ENCODE assay signal across 8 cellular contexts in the genomic region with DNA sequence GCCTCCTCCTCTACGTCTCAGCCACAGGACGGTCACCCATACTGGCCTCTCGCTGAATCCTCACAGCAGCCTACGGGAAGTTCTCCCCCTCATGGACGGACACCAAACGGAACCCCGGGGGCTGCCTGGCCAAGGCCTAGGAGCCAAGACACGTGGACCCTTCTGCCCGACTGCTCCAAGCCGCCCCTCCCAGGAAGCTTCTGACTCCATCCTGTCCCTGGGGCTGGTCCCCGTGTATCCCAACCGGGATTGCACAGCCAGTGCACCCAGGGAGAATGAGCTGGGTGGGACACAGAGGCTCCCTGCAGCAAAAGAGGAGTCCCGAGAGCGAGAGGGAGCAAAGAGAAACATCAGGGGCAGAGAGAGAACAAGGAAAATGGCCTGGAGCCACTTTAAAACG. TPM values are rescaled to one million over a fixed set of nuclear protein-coding genes. Genes with fewer than 3 reads are reported as not detected.
DNase-seq lines count a peak whose midpoint lies in the region; ATAC-seq and TF ChIP-seq lines count a peak whose summit lies in the region.

No MANE protein-coding gene starts in this region.

- CTCF ChIA-PET in PC-3 (lab: Charles Lee), result no interaction called here

- ATAC-seq in naive B cell (ENCODE audit: low read depth in 2 of 2), result no peak
- no peak for ATAC-seq in PC-3
- ATAC-seq in HG03439 (IDR thresholded peaks at IDR 0.05; ENCODE audit: unreplicated experiment), result no peak
- no peak for ATAC-seq in GM18519 (IDR thresholded peaks at IDR 0.05; ENCODE audit: low FRiP score, unreplicated experiment)

- WGBS in adipose tissue, 3 donors, result 35 to 79% (median 55%) methylated on average over 15 of the region's 15 CpGs

- H3K9me3 ChIP-seq in PC-3 (ENCODE audit: low read length), result no peaks in the 10 kb centered on the region

- peaks cover 49 to 65% (median 61%) of the 10 kb centered on the region in 3 donors for H3K4me1 Mint-ChIP-seq in naive B cell
- no peaks in the 10 kb centered on the region for H3K4me1 Mint-ChIP-seq in HFFc6 (ENCODE audit: low read depth)

- H4K20me1 ChIP-seq in PC-3 (ENCODE audit: low read length), result no peaks in the 10 kb centered on the region

- no peak overlapping the region for H3K4me3 ChIP-seq in PC-3 (ENCODE audit: low read length)

- no peak overlapping the region for H2AFZ ChIP-seq in PC-3 (ENCODE audit: low read length)

- POLR2A ChIA-PET in PC-3 (lab: Charles Lee; ENCODE audit: unreplicated experiment), result no interaction called here

- no peaks in the 10 kb centered on the region for H3K79me2 ChIP-seq in PC-3 (ENCODE audit: low read length)

- H3K4me2 ChIP-seq in PC-3 (ENCODE audit: low read length), result no peak overlapping the region

- H3K27ac ChIP-seq in C4-2B, result peak overlapping the region; percentile 20; the same call in 1 of the 2 replicates
- H3K27ac ChIP-seq in adipose tissue (ENCODE audit: low read depth, low read length), result peak overlapping the region; percentile 45
- no peak overlapping the region for H3K27ac ChIP-seq in PC-3 (ENCODE audit: low read length)

- intact Hi-C loops in PC-3 (cut with micrococcal nuclease), result no loop called here

- DNase-seq in KBM-7, result peak; percentile 63
- no peak for DNase-seq in naive B cell
- no peak for DNase-seq in PC-3
- DNase-seq in HFFc6, result no peak

- BruUV-seq in PC-3 (replicated peaks; lab: Mats Ljungman, UMichigan), result no TSS peak

- peak overlapping the region; percentile 86 to 100 (median 98) for H3K4me3 Mint-ChIP-seq in naive B cell
- no peak overlapping the region for H3K4me3 Mint-ChIP-seq in HFFc6

- H3K27ac Mint-ChIP-seq in naive B cell, result peak overlapping the region; percentile 87 to 98 (median 93)
- H3K27ac Mint-ChIP-seq in HFFc6, result no peak overlapping the region

- in situ Hi-C loops in KBM-7 (cut with MboI; ENCODE audit: low pct_unique_long_range_greater_than_20kb, low sequenced_read_pairs), result no loop called here

- H3K36me3 ChIP-seq in PC-3 (ENCODE audit: low read depth, low read length), result no peaks in the 10 kb centered on the region

- H3K9me3 Mint-ChIP-seq in naive B cell (no peaks in the 10 kb centered on the region), HFFc6 (no peaks in the 10 kb centered on the region)

- peaks cover 9% of the 10 kb centered on the region for H3K27me3 ChIP-seq in PC-3 (ENCODE audit: low read length)

- H3K36me3 Mint-ChIP-seq in naive B cell, result peaks cover 4 to 8% of the 10 kb centered on the region in 2 donors
- 0 out of 2 replicates have a peak, but pooled peaks cover 4% of the 10 kb centered on the region for H3K36me3 Mint-ChIP-seq in HFFc6 (ENCODE audit: low read depth)

- H3K27me3 Mint-ChIP-seq in naive B cell (no peaks in the 10 kb centered on the region), HFFc6 (ENCODE audit: insufficient read depth) (peaks cover 20% of the 10 kb centered on the region)

- TF ChIP-seq CTCF in C4-2B (conservative IDR thresholded peaks at IDR 0.05) (no peak), PC-3 (conservative IDR thresholded peaks at IDR 0.05; ENCODE audit: low read depth, low read length) (no peak), HFFc6 (IDR thresholded peaks at IDR 0.05) (no peak)

- no peak overlapping the region for H3K9ac ChIP-seq in PC-3 (ENCODE audit: low read length)

- no peaks in the 10 kb centered on the region for H3K9me2 ChIP-seq in PC-3 (replicated peaks; ENCODE audit: low read length)

- no peaks in the 10 kb centered on the region for H3K4me1 ChIP-seq in PC-3 (ENCODE audit: insufficient read depth, low read length)

- no peaks in the 10 kb centered on the region for H3F3A ChIP-seq in PC-3 (ENCODE audit: low read length, unreplicated experiment)

RNA-seq across cellular contexts. Expression of a gene that starts 3.2 kb away (rescaled TPM):
- polyA plus RNA-seq in adipose tissue, result 1 to 10 TPM in 2 of 3 donors, under 1 TPM in 1; 0.70 to 2.5 (median 1.7) TPM
- 10 to 100 TPM in 4 of 6 donors, 1 to 10 TPM in 2; 5.2 to 18.3 (median 11.6) TPM for polyA plus RNA-seq in naive B cell (ENCODE audit: low read depth in 6 of 6)
- total RNA-seq in PC-3 (2014; rRNA removed), result 0.07 and 0.40 TPM in 2 replicates
- total RNA-seq in HFFc6 (2021; fragmentation: NEBNext Ultra II Directional; extraction: Animal tissue kit (Norgen Biotek cat#: 25700)), result under 1 TPM; 0.11 to 0.83 (median 0.34) TPM

RNA-seq across cellular contexts. Expression of a gene that starts 16.4 kb away (rescaled TPM):
- polyA plus RNA-seq in adipose tissue (1 to 10 TPM; 1.5 to 5.6 (median 5.6) TPM), naive B cell (ENCODE audit: low read depth in 6 of 6) (1 to 10 TPM in 3 of 6 donors, under 1 TPM in 2, not detected in 1; 0.78 to 2.0 (median 1.2) TPM)
- 0.98 TPM in 1 of 2 replicates, not detected in the other for total RNA-seq in PC-3 (2014; rRNA removed)
- total RNA-seq in HFFc6 (2021; fragmentation: NEBNext Ultra II Directional; extraction: Animal tissue kit (Norgen Biotek cat#: 25700)), result 10 to 100 TPM in 1 of 6 experiments, 1 to 10 TPM in 5; 1.2 to 10.2 (median 1.9) TPM
